In the genomic region with DNA sequence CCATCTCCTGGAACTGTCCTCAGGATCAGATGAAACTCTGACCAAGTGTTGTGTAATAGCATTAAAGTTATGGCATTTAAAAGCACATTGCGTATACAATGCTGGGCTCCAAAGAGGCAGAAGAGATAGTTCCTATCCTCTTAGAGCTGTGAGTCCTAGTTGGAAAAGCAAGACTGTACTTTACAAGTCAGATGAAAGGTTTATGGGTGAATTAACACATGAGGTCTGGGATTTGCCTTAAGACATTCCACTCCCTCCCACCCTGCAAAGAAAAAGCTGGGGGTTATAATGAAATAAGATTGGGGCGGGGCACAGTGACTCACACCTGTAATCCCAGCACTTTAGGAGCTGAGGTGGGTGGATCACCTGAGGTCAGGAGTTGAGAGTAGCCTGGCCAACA, we compare ENCODE assay signal across 1 cellular context.
TF ChIP-seq lines count a peak whose summit lies in the region.

No MANE protein-coding gene starts in this region.

TF ChIP-seq in HepG2, 621 proteins besides CTCF, POLR2A, EP300 and RAD21:
- TF ChIP-seq CEBPB (IDR thresholded peaks at IDR 0.05; ENCODE audit: borderline replicate concordance, low read depth, low read length) (peak; percentile 49; the same call in 1 of the 2 replicates), CBX1 (IDR thresholded peaks at IDR 0.05; ENCODE audit: low read depth) (no peak)
